Comparison of ENCODE assay signal across 9 cellular contexts in genomic region chr1:21814241-21814918, GRCh38. TPM values are rescaled to one million over a fixed set of nuclear protein-coding genes. Genes with fewer than 3 reads are reported as not detected.
DNase-seq lines count a peak whose midpoint lies in the region; ATAC-seq and TF ChIP-seq lines count a peak whose summit lies in the region.
"Had no signal": no experiment of that assay in that cellular context is flagged by ENCODE, and none has a peak within 500 bp of the region (broad histone marks: within the 10 kb centered on the region; RNA-seq: fewer than 3 reads in every experiment).

No MANE protein-coding gene starts in this region.

- CTCF ChIA-PET in Caco-2 (lab: Charles Lee): no interaction called here

- whole genome bisulfite sequencing in iPS DF 6.9 (ENCODE audit: insufficient coverage, insufficient read length): no CpG with 5 or more reads among the region's 65 CpGs

- ATAC-seq in HG02588 (IDR thresholded peaks at IDR 0.05; ENCODE audit: unreplicated experiment): no peak

- H3K27ac ChIP-seq in HUES48 (ENCODE audit: low read depth, low read length) (no peak overlapping the region), iPS DF 6.9 (ENCODE audit: low read length) (no peak overlapping the region)

- no peaks in the 10 kb centered on the region for H3K36me3 Mint-ChIP-seq in activated naive CD4-positive, alpha-beta T cell treated with anti-CD3 and anti-CD28 coated beads, Interleukin-2, amount 50 U/mL, for 24 hours
- H3K36me3 Mint-ChIP-seq in Caco-2 (ENCODE audit: insufficient read depth, unreplicated experiment): peaks cover 6% of the 10 kb centered on the region

- peak in 1 of 2 experiments; percentile 11 for TF ChIP-seq CTCF in Caco-2 (IDR thresholded peaks at IDR 0.05; ENCODE audit: insufficient read depth in 1 of 2, low read depth in 1 of 2, low read length in 1 of 2, severe bottlenecking in 1 of 2, unreplicated experiment in 1 of 2)

- H3K4me3 Mint-ChIP-seq in activated naive CD4-positive, alpha-beta T cell treated with anti-CD3 and anti-CD28 coated beads, Interleukin-2, amount 50 U/mL, for 24 hours: peak overlapping the region; percentile 58
- H3K4me3 Mint-ChIP-seq in Caco-2 (ENCODE audit: unreplicated experiment): no peak overlapping the region

- no TSS peak for BruUV-seq in Caco-2 (replicated peaks; lab: Mats Ljungman, UMichigan)

- H3K27me3 ChIP-seq in HUES48 (ENCODE audit: control insufficient read depth, insufficient read depth, low read length): no peaks in the 10 kb centered on the region
- no peaks in the 10 kb centered on the region for H3K27me3 ChIP-seq in iPS DF 6.9 (ENCODE audit: control insufficient read depth, insufficient read depth, low read length)
- H3K27me3 ChIP-seq in Caco-2 (replicated peaks; ENCODE audit: control insufficient read depth, insufficient read depth, low read length): no peaks in the 10 kb centered on the region

- POLR2A ChIA-PET in Caco-2 (lab: Charles Lee): no interaction called here

- H3K36me3 ChIP-seq in HUES48 (ENCODE audit: control insufficient read depth, insufficient read depth, low read length) (no peaks in the 10 kb centered on the region), iPS DF 6.9 (ENCODE audit: control insufficient read depth, insufficient read depth, low read length) (no peaks in the 10 kb centered on the region), Caco-2 (ENCODE audit: control insufficient read depth, insufficient read depth, low read length) (no peaks in the 10 kb centered on the region)

- peaks cover 8% of the 10 kb centered on the region for H3K27me3 Mint-ChIP-seq in activated naive CD4-positive, alpha-beta T cell treated with anti-CD3 and anti-CD28 coated beads, Interleukin-2, amount 50 U/mL, for 24 hours
- H3K27me3 Mint-ChIP-seq in Caco-2 (ENCODE audit: insufficient read depth, unreplicated experiment): no peaks in the 10 kb centered on the region

- DNase-seq in CD1c-positive myeloid dendritic cell (ENCODE audit: extremely low spot score) (peak; percentile 37), iPS DF 6.9 (ENCODE audit: low read depth, low spot score) (peak; percentile 35), Caco-2 (no peak)
- DNase-seq in stimulated activated CD4-positive, alpha-beta T cell treated with anti-CD3 and anti-CD28 coated beads, Interleukin-2, amount 100 ng/mL, for 48 hours: peak; percentile 9 to 50
- DNase-seq in effector CD4-positive, alpha-beta T cell: no peak

- peaks cover 10% of the 10 kb centered on the region for H3K4me1 Mint-ChIP-seq in activated naive CD4-positive, alpha-beta T cell treated with anti-CD3 and anti-CD28 coated beads, Interleukin-2, amount 50 U/mL, for 24 hours
- H3K4me1 Mint-ChIP-seq in Caco-2 (ENCODE audit: low read depth, unreplicated experiment): no peaks in the 10 kb centered on the region

- H3K4me1 ChIP-seq in HUES48 (ENCODE audit: control insufficient read depth, insufficient read depth, low read length): no peaks in the 10 kb centered on the region
- H3K4me1 ChIP-seq in iPS DF 6.9 (ENCODE audit: control insufficient read depth, insufficient read depth, low read length): no peaks in the 10 kb centered on the region
- H3K4me1 ChIP-seq in Caco-2: no peaks in the 10 kb centered on the region

- H3K9me3 Mint-ChIP-seq in activated naive CD4-positive, alpha-beta T cell treated with anti-CD3 and anti-CD28 coated beads, Interleukin-2, amount 50 U/mL, for 24 hours: no peaks in the 10 kb centered on the region
- H3K9me3 Mint-ChIP-seq in Caco-2 (ENCODE audit: unreplicated experiment): no peaks in the 10 kb centered on the region

- no peaks in the 10 kb centered on the region for H3K9me3 ChIP-seq in HUES48 (ENCODE audit: control insufficient read depth, insufficient read depth, low read length)
- no peaks in the 10 kb centered on the region for H3K9me3 ChIP-seq in iPS DF 6.9 (ENCODE audit: control insufficient read depth, insufficient read depth, low read length)
- no peaks in the 10 kb centered on the region for H3K9me3 ChIP-seq in Caco-2

- peak overlapping the region; percentile 59; the same call in 1 of the 2 replicates for H3K9ac ChIP-seq in HUES48 (ENCODE audit: low read depth, low read length)

- intact Hi-C loops in Caco-2 (cut with micrococcal nuclease; ENCODE audit: unreplicated experiment): no loop called here

- H3K4me3 ChIP-seq in HUES48 (ENCODE audit: low read depth, low read length) (peak overlapping the region; percentile 66), iPS DF 6.9 (ENCODE audit: low read length) (peak overlapping the region; percentile 38; the same call in 1 of the 2 replicates), Caco-2 (ENCODE audit: low read depth, low read length) (no peak overlapping the region)

- no peak overlapping the region for H3K27ac Mint-ChIP-seq in activated naive CD4-positive, alpha-beta T cell treated with anti-CD3 and anti-CD28 coated beads, Interleukin-2, amount 50 U/mL, for 24 hours
- no peak overlapping the region for H3K27ac Mint-ChIP-seq in Caco-2 (ENCODE audit: unreplicated experiment)

RNA-seq across cellular contexts. Expression of gene LDLRAD2, which starts 2.3 kb away (rescaled TPM):
- not detected in 2 replicates for total RNA-seq in Caco-2 (2022)
- total RNA-seq: glomerular endothelial cell had no signal

RNA-seq across cellular contexts. Expression of gene USP48, which starts 31.4 kb away (rescaled TPM):
- total RNA-seq in Caco-2 (2022): 49.1 and 52.0 TPM in 2 replicates

Comparison
In these comparisons a context has a peak if more than half of its experiments do, and no peak if none do; other contexts are left out.
1. DNase-seq: peak in CD1c-positive myeloid dendritic cell (single experiment), iPS DF 6.9 (single experiment) and stimulated activated CD4-positive, alpha-beta T cell treated with anti-CD3 and anti-CD28 coated beads, Interleukin-2, amount 100 ng/mL, for 48 hours (2 of 2); none in Caco-2 (0 of 2) and effector CD4-positive, alpha-beta T cell (single experiment).